ENCODE assay signal across 12 cellular contexts in genomic region chr16:10122546-10122945, GRCh38. TPM values are rescaled to one million over a fixed set of nuclear protein-coding genes. Genes with fewer than 3 reads are reported as not detected.
DNase-seq lines count a peak whose midpoint lies in the region; ATAC-seq and TF ChIP-seq lines count a peak whose summit lies in the region.
"Had no signal": no experiment of that assay in that cellular context is flagged by ENCODE, and none has a peak within 500 bp of the region (broad histone marks: within the 10 kb centered on the region; RNA-seq: fewer than 3 reads in every experiment).

No MANE protein-coding gene starts in this region.

- no peaks in the 10 kb centered on the region for H3K36me3 Mint-ChIP-seq in activated CD8-positive, alpha-beta T cell treated with anti-CD3 and anti-CD28 coated beads, Interleukin-2, amount 10 ng/mL, durations not matched to agents 7 days and 5 days (ENCODE audit: low read depth)
- H3K36me3 Mint-ChIP-seq in activated CD8-positive, alpha-beta memory T cell treated with anti-CD3 and anti-CD28 coated beads, Interleukin-2, amount 10 ng/mL, durations not matched to agents 7 days and 5 days: no peaks in the 10 kb centered on the region

- peak overlapping the region in 24 of 59 donors; percentile 10 to 87 (median 40) for H3K27ac ChIP-seq in dorsolateral prefrontal cortex
- peak overlapping the region; percentile 95 for H3K27ac ChIP-seq in smooth muscle cell (ENCODE audit: low read depth)
- H3K27ac ChIP-seq: SJCRH30 had no signal

- no peak overlapping the region for H3K27ac Mint-ChIP-seq in activated CD8-positive, alpha-beta T cell treated with anti-CD3 and anti-CD28 coated beads, Interleukin-2, amount 10 ng/mL, durations not matched to agents 7 days and 5 days
- no peak overlapping the region for H3K27ac Mint-ChIP-seq in activated CD8-positive, alpha-beta memory T cell treated with anti-CD3 and anti-CD28 coated beads, Interleukin-2, amount 10 ng/mL, durations not matched to agents 7 days and 5 days

- no peak overlapping the region for H3K4me3 Mint-ChIP-seq in activated CD8-positive, alpha-beta T cell treated with anti-CD3 and anti-CD28 coated beads, Interleukin-2, amount 10 ng/mL, durations not matched to agents 7 days and 5 days
- no peak overlapping the region for H3K4me3 Mint-ChIP-seq in activated CD8-positive, alpha-beta memory T cell treated with anti-CD3 and anti-CD28 coated beads, Interleukin-2, amount 10 ng/mL, durations not matched to agents 7 days and 5 days

- peak; percentile 30 for TF ChIP-seq CTCF in NB4 (IDR thresholded peaks at IDR 0.05; ENCODE audit: low read depth, low read length)
- TF ChIP-seq CTCF in dorsolateral prefrontal cortex (IDR thresholded peaks at IDR 0.05 in 54 of 56, conservative IDR thresholded peaks at IDR 0.05 in 2 of 56; ENCODE audit: low read depth in 1 of 56, partially characterized antibody in 56 of 56): peak in 44 of 56 donors; percentile 9 to 51 (median 30)
- peak; percentile 36 for TF ChIP-seq CTCF in smooth muscle cell (IDR thresholded peaks at IDR 0.05; ENCODE audit: borderline replicate concordance, insufficient read depth, poor library complexity, severe bottlenecking)

- H4K20me1 ChIP-seq in smooth muscle cell (ENCODE audit: low read depth): no peaks in the 10 kb centered on the region

- no peaks in the 10 kb centered on the region for H3F3A ChIP-seq in smooth muscle cell (ENCODE audit: low read depth)

- CTCF ChIA-PET in activated CD8-positive, alpha-beta T cell treated with anti-CD3 and anti-CD28 coated beads, Interleukin-2, amount 10 ng/mL, durations not matched to agents 7 days and 5 days (lab: Charles Lee): no interaction called here
- CTCF ChIA-PET in activated CD8-positive, alpha-beta memory T cell treated with anti-CD3 and anti-CD28 coated beads, Interleukin-2, amount 10 ng/mL, durations not matched to agents 7 days and 5 days (lab: Charles Lee): no interaction called here

- no peaks in the 10 kb centered on the region for H3K9me3 Mint-ChIP-seq in activated CD8-positive, alpha-beta T cell treated with anti-CD3 and anti-CD28 coated beads, Interleukin-2, amount 10 ng/mL, durations not matched to agents 7 days and 5 days (ENCODE audit: insufficient read depth)
- no peaks in the 10 kb centered on the region for H3K9me3 Mint-ChIP-seq in activated CD8-positive, alpha-beta memory T cell treated with anti-CD3 and anti-CD28 coated beads, Interleukin-2, amount 10 ng/mL, durations not matched to agents 7 days and 5 days (ENCODE audit: low read depth)

- no peaks in the 10 kb centered on the region for H3K9me3 ChIP-seq in smooth muscle cell (replicated peaks; ENCODE audit: low read depth)
- H3K9me3 ChIP-seq: SJCRH30 had no signal

- H3K27me3 ChIP-seq in dorsolateral prefrontal cortex (peaks cover 0 to 17% (median 0%) of the 10 kb centered on the region in 45 donors), smooth muscle cell (ENCODE audit: low read depth) (no peaks in the 10 kb centered on the region)
- H3K27me3 ChIP-seq: SJCRH30 had no signal

- peaks cover 3% of the 10 kb centered on the region for H3K27me3 Mint-ChIP-seq in activated CD8-positive, alpha-beta T cell treated with anti-CD3 and anti-CD28 coated beads, Interleukin-2, amount 10 ng/mL, durations not matched to agents 7 days and 5 days (ENCODE audit: low read depth)
- H3K27me3 Mint-ChIP-seq in activated CD8-positive, alpha-beta memory T cell treated with anti-CD3 and anti-CD28 coated beads, Interleukin-2, amount 10 ng/mL, durations not matched to agents 7 days and 5 days: no peaks in the 10 kb centered on the region

- peak overlapping the region; percentile 42 for H3K4me2 ChIP-seq in smooth muscle cell

- TF ChIP-seq POLR2A in NB4 (IDR thresholded peaks at IDR 0.05; ENCODE audit: extremely low read depth, insufficient read length): no peak

- no peak overlapping the region for H3K4me3 ChIP-seq in NB4 (ENCODE audit: low read depth, low read length)
- H3K4me3 ChIP-seq in dorsolateral prefrontal cortex: peak overlapping the region in 47 of 59 donors; percentile 0 to 58 (median 35)
- H3K4me3 ChIP-seq in smooth muscle cell: no peak overlapping the region
- H3K4me3 ChIP-seq: SJCRH30 had no signal

- H2AFZ ChIP-seq in smooth muscle cell (ENCODE audit: low read depth): no peak overlapping the region

- DNase-seq in NCI-H524 (lab: John Stamatoyannopoulos, UW): peak; percentile 17 to 53
- no peak for DNase-seq in NCI-H524 treated with DMSO at 0.1 percent for 48 hours (lab: John Stamatoyannopoulos, UW)
- DNase-seq in NB4 (ENCODE audit: low read depth): peak; percentile 18
- DNase-seq in dorsolateral prefrontal cortex: no peak
- no peak for DNase-seq in smooth muscle cell (lab: John Stamatoyannopoulos, UW; ENCODE audit: unreplicated experiment)
- DNase-seq in activated CD8-positive, alpha-beta T cell treated with anti-CD3 and anti-CD28 coated beads, Interleukin-2, amount 10 ng/mL, durations not matched to agents 7 days and 5 days: no peak
- DNase-seq in activated CD8-positive, alpha-beta memory T cell treated with anti-CD3 and anti-CD28 coated beads, Interleukin-2, amount 10 ng/mL, durations not matched to agents 7 days and 5 days: no peak
- DNase-seq: activated CD8-positive, alpha-beta memory T cell treated with anti-CD3 and anti-CD28 coated beads for 24 hours; NCI-H1417 treated with DMSO at 0.1 percent for 48 hours; SJCRH30 had no signal

- H3K4me1 ChIP-seq in smooth muscle cell (ENCODE audit: low read depth): peaks cover 12% of the 10 kb centered on the region
- H3K4me1 ChIP-seq: SJCRH30 had no signal

- H3K36me3 ChIP-seq in smooth muscle cell (ENCODE audit: low read depth): no peaks in the 10 kb centered on the region
- H3K36me3 ChIP-seq: SJCRH30 had no signal

- H3K79me2 ChIP-seq in smooth muscle cell (ENCODE audit: low read depth): no peaks in the 10 kb centered on the region

- no peak for ATAC-seq in GM19455 (IDR thresholded peaks at IDR 0.05; ENCODE audit: unreplicated experiment)
- no peak for ATAC-seq in activated CD8-positive, alpha-beta T cell treated with anti-CD3 and anti-CD28 coated beads, Interleukin-2, amount 10 ng/mL, durations not matched to agents 7 days and 5 days
- ATAC-seq in activated CD8-positive, alpha-beta memory T cell treated with anti-CD3 and anti-CD28 coated beads, Interleukin-2, amount 10 ng/mL, durations not matched to agents 7 days and 5 days: no peak

- H3K4me1 Mint-ChIP-seq in activated CD8-positive, alpha-beta T cell treated with anti-CD3 and anti-CD28 coated beads, Interleukin-2, amount 10 ng/mL, durations not matched to agents 7 days and 5 days (ENCODE audit: low read depth): no peaks in the 10 kb centered on the region
- no peaks in the 10 kb centered on the region for H3K4me1 Mint-ChIP-seq in activated CD8-positive, alpha-beta memory T cell treated with anti-CD3 and anti-CD28 coated beads, Interleukin-2, amount 10 ng/mL, durations not matched to agents 7 days and 5 days

- POLR2A ChIA-PET in activated CD8-positive, alpha-beta T cell treated with anti-CD3 and anti-CD28 coated beads, Interleukin-2, amount 10 ng/mL, durations not matched to agents 7 days and 5 days (lab: Charles Lee): interaction anchor here (0.7 kb wide), 1 partner anchor 915 kb away, joined by 3 read pairs; no protein-coding TSS in a partner anchor

- intact Hi-C loops in dorsolateral prefrontal cortex (cut with DNase I): no loop called here

- peak overlapping the region; percentile 82 for H3K9ac ChIP-seq in smooth muscle cell (ENCODE audit: low read depth)

- WGBS in smooth muscle cell (ENCODE audit: low lambda C conversion rate): 42% methylated on average over 6 of the region's 6 CpGs

RNA-seq across cellular contexts. Expression of gene GRIN2A, which starts 59.7 kb away (rescaled TPM):
- 100 to 1,000 TPM in 115 of 120 experiments, 10 to 100 TPM in 5; 52.1 to 201 (median 143) TPM for total RNA-seq in dorsolateral prefrontal cortex
- 0.13 and 0.36 TPM in 2 replicates for total RNA-seq in smooth muscle cell
- 0.02 and 0.04 TPM in 2 replicates for polyA plus RNA-seq in smooth muscle cell
- not detected for total RNA-seq in activated CD8-positive, alpha-beta T cell treated with anti-CD3 and anti-CD28 coated beads, Interleukin-2, amount 10 ng/mL, durations not matched to agents 7 days and 5 days
- total RNA-seq in activated CD8-positive, alpha-beta memory T cell treated with anti-CD3 and anti-CD28 coated beads, Interleukin-2, amount 10 ng/mL, durations not matched to agents 7 days and 5 days: not detected
- total RNA-seq: lung microvascular endothelial cell had no signal

Comparison
In these comparisons a context has a peak if more than half of its experiments do, and no peak if none do; other contexts are left out.
1. DNase-seq: peak in NCI-H524 (2 of 2) and NB4 (single experiment); none in NCI-H524 treated with DMSO at 0.1 percent for 48 hours (single experiment), dorsolateral prefrontal cortex (0 of 10), smooth muscle cell (single experiment), activated CD8-positive, alpha-beta T cell treated with anti-CD3 and anti-CD28 coated beads, Interleukin-2, amount 10 ng/mL, durations not matched to agents 7 days and 5 days (single experiment) and activated CD8-positive, alpha-beta memory T cell treated with anti-CD3 and anti-CD28 coated beads, Interleukin-2, amount 10 ng/mL, durations not matched to agents 7 days and 5 days (single experiment).
2. H3K4me3 ChIP-seq: peak in dorsolateral prefrontal cortex (47 of 59); none in NB4 (single experiment) and smooth muscle cell (single experiment).
3. RNA of gene GRIN2A, which starts 59.7 kb away (total RNA-seq): 52.1 to 201 TPM in dorsolateral prefrontal cortex; 0.13 to 0.36 TPM in smooth muscle cell, not detected in activated CD8-positive, alpha-beta T cell treated with anti-CD3 and anti-CD28 coated beads, Interleukin-2, amount 10 ng/mL, durations not matched to agents 7 days and 5 days and not detected in activated CD8-positive, alpha-beta memory T cell treated with anti-CD3 and anti-CD28 coated beads, Interleukin-2, amount 10 ng/mL, durations not matched to agents 7 days and 5 days; every median in the first group is over 10 times any median in the second.
4. Peak in every context shown above with its lines, with median percentiles within 50 percentile points of each other: CTCF ChIP-seq.